ENCODE assay signal across 8 cellular contexts in the genomic region with DNA sequence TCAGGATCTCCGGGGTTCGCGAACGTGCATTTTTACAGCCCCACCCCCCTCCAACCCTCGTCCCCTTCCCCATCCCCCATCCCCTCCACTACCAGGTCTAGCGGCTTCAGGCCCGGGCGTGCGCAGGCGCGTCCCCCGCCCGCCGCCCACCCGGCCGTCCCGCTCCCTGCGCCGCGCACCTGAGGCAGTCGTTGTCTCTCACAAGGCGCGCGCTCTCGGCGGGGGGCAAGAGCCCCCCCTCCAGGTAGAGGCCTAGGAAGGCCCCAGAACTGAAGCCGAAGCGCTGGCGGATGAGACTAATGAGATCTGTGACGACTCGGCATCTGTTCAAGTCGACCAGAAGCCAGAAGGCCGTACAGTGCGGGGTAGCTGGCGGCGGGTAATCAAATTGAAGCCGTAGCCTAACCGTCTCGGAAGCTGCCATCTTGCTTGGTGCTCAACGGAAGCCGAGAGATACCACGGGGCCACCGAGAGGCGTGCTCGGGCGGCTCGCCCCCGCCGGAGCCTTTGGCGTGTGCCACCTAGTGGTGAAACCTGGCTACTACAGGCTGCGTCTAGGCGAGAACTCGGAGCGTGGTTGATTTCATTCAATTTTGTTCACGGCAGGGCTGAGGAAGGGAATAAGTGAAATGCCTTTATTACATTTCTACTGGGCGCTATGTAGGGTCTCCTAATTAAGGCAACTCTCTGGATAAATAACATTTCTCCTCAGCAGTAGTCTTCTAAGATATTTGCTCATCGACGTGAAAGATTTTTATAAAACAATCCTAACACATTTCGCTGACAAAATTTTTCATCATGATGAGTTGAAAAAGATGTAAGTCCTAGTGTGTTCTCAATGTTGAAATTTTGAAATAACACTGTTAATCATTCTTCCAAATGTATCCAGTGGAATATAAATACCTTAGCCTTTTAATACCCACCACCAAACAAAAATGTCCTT. TPM values are rescaled to one million over a fixed set of nuclear protein-coding genes. Genes with fewer than 3 reads are reported as not detected.
A peak's percentile ranks its signal among the peaks of the same experiment; 100 is the strongest.
DNase-seq lines count a peak whose midpoint lies in the region; ATAC-seq and TF ChIP-seq lines count a peak whose summit lies in the region.

A gene with protein sequence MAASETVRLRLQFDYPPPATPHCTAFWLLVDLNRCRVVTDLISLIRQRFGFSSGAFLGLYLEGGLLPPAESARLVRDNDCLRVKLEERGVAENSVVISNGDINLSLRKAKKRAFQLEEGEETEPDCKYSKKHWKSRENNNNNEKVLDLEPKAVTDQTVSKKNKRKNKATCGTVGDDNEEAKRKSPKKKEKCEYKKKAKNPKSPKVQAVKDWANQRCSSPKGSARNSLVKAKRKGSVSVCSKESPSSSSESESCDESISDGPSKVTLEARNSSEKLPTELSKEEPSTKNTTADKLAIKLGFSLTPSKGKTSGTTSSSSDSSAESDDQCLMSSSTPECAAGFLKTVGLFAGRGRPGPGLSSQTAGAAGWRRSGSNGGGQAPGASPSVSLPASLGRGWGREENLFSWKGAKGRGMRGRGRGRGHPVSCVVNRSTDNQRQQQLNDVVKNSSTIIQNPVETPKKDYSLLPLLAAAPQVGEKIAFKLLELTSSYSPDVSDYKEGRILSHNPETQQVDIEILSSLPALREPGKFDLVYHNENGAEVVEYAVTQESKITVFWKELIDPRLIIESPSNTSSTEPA (minus strand): TSS at position 455 of the 943 bp plus-strand sequence. CDS start 31 bp downstream, at position 424.

- no peaks in the 10 kb centered on the region for H3K36me3 ChIP-seq in liver (ENCODE audit: control insufficient read depth in 4 of 4, insufficient read depth in 3 of 4, low read depth in 1 of 4, low read length in 3 of 4)

- H3K27ac ChIP-seq in liver (ENCODE audit: low read depth in 1 of 2, low read length in 2 of 2) = peak within 1 kb of the TSS; percentile 64 to 88

- H3K9me3 Mint-ChIP-seq in CD14-positive monocyte = peaks cover 0 to 2% (median 0%) of the 10 kb centered on the region in 7 donors
- H3K9me3 Mint-ChIP-seq in activated CD4-positive, alpha-beta T cell treated with anti-CD3 and anti-CD28 coated beads, Interleukin-2, amount 10 ng/mL, durations not matched to agents 7 days and 5 days = no peaks in the 10 kb centered on the region

- TF ChIP-seq CTCF in CD14-positive monocyte (IDR thresholded peaks at IDR 0.05) = peak; percentile 99
- TF ChIP-seq CTCF in liver (IDR thresholded peaks at IDR 0.05; ENCODE audit: low read depth, low read length, missing input control) = peak; percentile 99

- peaks cover 2 to 5% of the 10 kb centered on the region in 2 donors for H3K36me3 Mint-ChIP-seq in CD14-positive monocyte
- no peaks in the 10 kb centered on the region for H3K36me3 Mint-ChIP-seq in activated CD4-positive, alpha-beta T cell treated with anti-CD3 and anti-CD28 coated beads, Interleukin-2, amount 10 ng/mL, durations not matched to agents 7 days and 5 days (ENCODE audit: low read depth)

- H3K9me3 ChIP-seq in liver (ENCODE audit: control insufficient read depth in 4 of 4, low read length in 3 of 4) = no peaks in the 10 kb centered on the region

- intact Hi-C loops in CD14-positive monocyte (cut with micrococcal nuclease) = loop anchor here in 1 of 2 donors (5.0 kb wide), 1 partner anchor 144 kb away; no protein-coding TSS in a partner anchor

- POLR2A ChIA-PET in activated CD4-positive, alpha-beta T cell treated with anti-CD3 and anti-CD28 coated beads, Interleukin-2, amount 10 ng/mL, durations not matched to agents 7 days and 5 days (lab: Charles Lee) = no interaction called here

- peaks cover 12% of the 10 kb centered on the region for H3K4me1 Mint-ChIP-seq in CD14-positive monocyte
- peaks cover 28% of the 10 kb centered on the region for H3K4me1 Mint-ChIP-seq in activated CD4-positive, alpha-beta T cell treated with anti-CD3 and anti-CD28 coated beads, Interleukin-2, amount 10 ng/mL, durations not matched to agents 7 days and 5 days

- TF ChIP-seq RAD21 in liver (IDR thresholded peaks at IDR 0.05) = peak; percentile 85 to 93

- CTCF ChIA-PET in activated CD4-positive, alpha-beta T cell treated with anti-CD3 and anti-CD28 coated beads, Interleukin-2, amount 10 ng/mL, durations not matched to agents 7 days and 5 days (lab: Charles Lee) = interaction anchor here (0.7 to 1.4 kb wide), 8 partner anchors 8 to 50 kb away, joined by 3 to 7 read pairs (median 3); partner anchors contain the start of gene SCPEP1

- H3K4me1 ChIP-seq in liver (ENCODE audit: control insufficient read depth in 4 of 4, insufficient read depth in 4 of 4, low read length in 3 of 4) = peaks cover 2 to 18% (median 8%) of the 10 kb centered on the region in 4 donors

- peak within 1 kb of the TSS; percentile 9 to 80 for H3K9ac ChIP-seq in liver (ENCODE audit: low read depth in 1 of 2, low read length in 2 of 2)

- ATAC-seq in GM19328 (IDR thresholded peaks at IDR 0.05; ENCODE audit: unreplicated experiment) (peak; percentile 91), HG03520 (IDR thresholded peaks at IDR 0.05; ENCODE audit: unreplicated experiment) (peak; percentile 89)

- H3K4me3 Mint-ChIP-seq in CD14-positive monocyte = peak within 1 kb of the TSS; percentile 77 to 84
- peak within 1 kb of the TSS; percentile 80 for H3K4me3 Mint-ChIP-seq in activated CD4-positive, alpha-beta T cell treated with anti-CD3 and anti-CD28 coated beads, Interleukin-2, amount 10 ng/mL, durations not matched to agents 7 days and 5 days

- H3K27ac Mint-ChIP-seq in CD14-positive monocyte = peak within 1 kb of the TSS; percentile 70 to 92 (median 88)
- H3K27ac Mint-ChIP-seq in activated CD4-positive, alpha-beta T cell treated with anti-CD3 and anti-CD28 coated beads, Interleukin-2, amount 10 ng/mL, durations not matched to agents 7 days and 5 days = peak within 1 kb of the TSS; percentile 91

- peak within 1 kb of the TSS; percentile 62 to 97 (median 93) for H3K4me3 ChIP-seq in liver (ENCODE audit: low read depth in 1 of 3, low read length in 3 of 3)

- H3K27me3 Mint-ChIP-seq in CD14-positive monocyte (ENCODE audit: low read depth in 3 of 3) = peaks cover 0 to 2% (median 1%) of the 10 kb centered on the region in 3 donors
- H3K27me3 Mint-ChIP-seq in activated CD4-positive, alpha-beta T cell treated with anti-CD3 and anti-CD28 coated beads, Interleukin-2, amount 10 ng/mL, durations not matched to agents 7 days and 5 days = no peaks in the 10 kb centered on the region

- no peaks in the 10 kb centered on the region for H3K27me3 ChIP-seq in liver (ENCODE audit: control insufficient read depth in 4 of 4, insufficient read depth in 4 of 4, low read length in 3 of 4)

- peak; percentile 89 for DNase-seq in CD14-positive monocyte (ENCODE audit: low spot score)
- DNase-seq in NCI-H526 treated with DMSO at 0.1 percent for 48 hours (lab: John Stamatoyannopoulos, UW) = peak; percentile 90
- DNase-seq in activated CD4-positive, alpha-beta T cell treated with anti-CD3 and anti-CD28 coated beads, Interleukin-2, amount 10 ng/mL, durations not matched to agents 7 days and 5 days = peak; percentile 95
- peak; percentile 89 for DNase-seq in dedifferentiated amniotic fluid mesenchymal stem cell (ENCODE audit: extremely low spot score)
- DNase-seq in stimulated activated CD4-positive, alpha-beta T cell treated with anti-CD3 and anti-CD28 coated beads, Interleukin-4, amount 100 ng/mL, for 24 hours = peak; percentile 95

- 4% methylated on average over 59 of the region's 59 CpGs for WGBS in liver

TF ChIP-seq in liver, 16 proteins besides CTCF, POLR2A, EP300 and RAD21 (continues in another document):
- TF ChIP-seq JUND (IDR thresholded peaks at IDR 0.05) (peak in 1 of 2 donors; percentile 13), SP1 (IDR thresholded peaks at IDR 0.05) (peak; percentile 53), FOXA2 (IDR thresholded peaks at IDR 0.05) (no peak), RXRA (IDR thresholded peaks at IDR 0.05) (peak; percentile 46 to 55), HNF4G (IDR thresholded peaks at IDR 0.05) (no peak), HNF4A (conservative IDR thresholded peaks at IDR 0.05) (peak in 1 of 2 donors; percentile 23), YY1 (IDR thresholded peaks at IDR 0.05) (peak; percentile 99), ATF3 (IDR thresholded peaks at IDR 0.05) (peak; percentile 15), TAF1 (conservative IDR thresholded peaks at IDR 0.05) (no peak), GABPA (IDR thresholded peaks at IDR 0.05 in 1 of 2, conservative IDR thresholded peaks at IDR 0.05 in 1 of 2) (peak in 1 of 2 donors; percentile 71), EGR1 (IDR thresholded peaks at IDR 0.05; ENCODE audit: low read depth in 2 of 2) (peak; percentile 88 to 95), REST (IDR thresholded peaks at IDR 0.05) (peak; percentile 23), FOXA1 (IDR thresholded peaks at IDR 0.05) (peak; percentile 39)

RNA-seq across cellular contexts. Expression of the gene that starts here (rescaled TPM):
- polyA plus RNA-seq in CD14-positive monocyte (1 to 10 TPM; 5.3 to 6.6 TPM), liver (1 to 10 TPM; 4.7 to 6.9 TPM)
- total RNA-seq in activated CD4-positive, alpha-beta T cell treated with anti-CD3 and anti-CD28 coated beads, Interleukin-2, amount 10 ng/mL, durations not matched to agents 7 days and 5 days = 10 to 100 TPM; 16.9 to 19.8 TPM
- total RNA-seq in liver = 1 to 10 TPM; 6.1 to 9.9 TPM

Comparison
In these comparisons a context has a peak if more than half of its experiments do, and no peak if none do; other contexts are left out.
1. Peak in every context shown above with its lines: DNase-seq, ATAC-seq, H3K4me3 ChIP-seq and H3K27ac ChIP-seq.